1 cellular context compared by ENCODE assay signal in the genomic region with DNA sequence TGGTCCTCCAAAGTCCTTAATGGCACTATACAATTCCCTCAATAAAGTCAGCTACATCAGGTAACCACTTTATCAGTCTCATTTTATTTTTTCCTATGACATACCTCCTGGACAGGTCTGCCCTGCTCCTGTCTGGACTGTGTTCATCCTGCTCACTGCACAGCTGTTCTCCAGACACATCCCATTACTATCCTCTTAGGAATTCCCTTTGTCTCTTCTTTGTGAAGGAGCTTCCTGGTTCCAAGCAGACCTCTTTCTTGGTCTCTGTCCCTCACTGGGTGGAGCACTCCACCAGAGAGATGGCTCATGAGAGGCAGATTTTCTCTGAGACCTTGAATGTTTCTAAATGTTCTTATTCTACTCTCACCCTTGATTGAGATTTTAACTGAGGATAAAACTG.
TF ChIP-seq lines count a peak whose summit lies in the region.

No MANE protein-coding gene starts in this region.

TF ChIP-seq in SK-N-SH, 30 proteins besides CTCF, POLR2A, EP300 and RAD21 (continued from another document):
- TF ChIP-seq, protein P1, sequence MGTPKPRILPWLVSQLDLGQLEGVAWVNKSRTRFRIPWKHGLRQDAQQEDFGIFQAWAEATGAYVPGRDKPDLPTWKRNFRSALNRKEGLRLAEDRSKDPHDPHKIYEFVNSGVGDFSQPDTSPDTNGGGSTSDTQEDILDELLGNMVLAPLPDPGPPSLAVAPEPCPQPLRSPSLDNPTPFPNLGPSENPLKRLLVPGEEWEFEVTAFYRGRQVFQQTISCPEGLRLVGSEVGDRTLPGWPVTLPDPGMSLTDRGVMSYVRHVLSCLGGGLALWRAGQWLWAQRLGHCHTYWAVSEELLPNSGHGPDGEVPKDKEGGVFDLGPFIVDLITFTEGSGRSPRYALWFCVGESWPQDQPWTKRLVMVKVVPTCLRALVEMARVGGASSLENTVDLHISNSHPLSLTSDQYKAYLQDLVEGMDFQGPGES (IDR thresholded peaks at IDR 0.05; ENCODE audit: low read depth, low read length): no peak
- TF ChIP-seq GATA2 (CRISPR knock-in tag; IDR thresholded peaks at IDR 0.05): no peak
- no peak for TF ChIP-seq FOSL2 (IDR thresholded peaks at IDR 0.05; ENCODE audit: borderline replicate concordance, low read depth)
- no peak for TF ChIP-seq MXI1 (IDR thresholded peaks at IDR 0.05; ENCODE audit: low read depth, low read length)
- TF ChIP-seq, protein P2, sequence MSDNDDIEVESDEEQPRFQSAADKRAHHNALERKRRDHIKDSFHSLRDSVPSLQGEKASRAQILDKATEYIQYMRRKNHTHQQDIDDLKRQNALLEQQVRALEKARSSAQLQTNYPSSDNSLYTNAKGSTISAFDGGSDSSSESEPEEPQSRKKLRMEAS (IDR thresholded peaks at IDR 0.05; ENCODE audit: low read depth): no peak
- no peak for TF ChIP-seq SMC3 (IDR thresholded peaks at IDR 0.05; ENCODE audit: low read depth, low read length)
- TF ChIP-seq TEAD4 (IDR thresholded peaks at IDR 0.05; ENCODE audit: borderline replicate concordance, insufficient read depth): no peak
- TF ChIP-seq TAF1 (IDR thresholded peaks at IDR 0.05; ENCODE audit: borderline replicate concordance, low read depth, low read length): no peak
- TF ChIP-seq, protein P3, sequence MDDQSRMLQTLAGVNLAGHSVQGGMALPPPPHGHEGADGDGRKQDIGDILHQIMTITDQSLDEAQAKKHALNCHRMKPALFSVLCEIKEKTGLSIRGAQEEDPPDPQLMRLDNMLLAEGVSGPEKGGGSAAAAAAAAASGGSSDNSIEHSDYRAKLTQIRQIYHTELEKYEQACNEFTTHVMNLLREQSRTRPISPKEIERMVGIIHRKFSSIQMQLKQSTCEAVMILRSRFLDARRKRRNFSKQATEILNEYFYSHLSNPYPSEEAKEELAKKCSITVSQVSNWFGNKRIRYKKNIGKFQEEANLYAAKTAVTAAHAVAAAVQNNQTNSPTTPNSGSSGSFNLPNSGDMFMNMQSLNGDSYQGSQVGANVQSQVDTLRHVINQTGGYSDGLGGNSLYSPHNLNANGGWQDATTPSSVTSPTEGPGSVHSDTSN (IDR thresholded peaks at IDR 0.05): no peak
- no peak for TF ChIP-seq SIN3A (IDR thresholded peaks at IDR 0.05; ENCODE audit: borderline replicate concordance, low read depth, low read length)
- TF ChIP-seq, protein P4, sequence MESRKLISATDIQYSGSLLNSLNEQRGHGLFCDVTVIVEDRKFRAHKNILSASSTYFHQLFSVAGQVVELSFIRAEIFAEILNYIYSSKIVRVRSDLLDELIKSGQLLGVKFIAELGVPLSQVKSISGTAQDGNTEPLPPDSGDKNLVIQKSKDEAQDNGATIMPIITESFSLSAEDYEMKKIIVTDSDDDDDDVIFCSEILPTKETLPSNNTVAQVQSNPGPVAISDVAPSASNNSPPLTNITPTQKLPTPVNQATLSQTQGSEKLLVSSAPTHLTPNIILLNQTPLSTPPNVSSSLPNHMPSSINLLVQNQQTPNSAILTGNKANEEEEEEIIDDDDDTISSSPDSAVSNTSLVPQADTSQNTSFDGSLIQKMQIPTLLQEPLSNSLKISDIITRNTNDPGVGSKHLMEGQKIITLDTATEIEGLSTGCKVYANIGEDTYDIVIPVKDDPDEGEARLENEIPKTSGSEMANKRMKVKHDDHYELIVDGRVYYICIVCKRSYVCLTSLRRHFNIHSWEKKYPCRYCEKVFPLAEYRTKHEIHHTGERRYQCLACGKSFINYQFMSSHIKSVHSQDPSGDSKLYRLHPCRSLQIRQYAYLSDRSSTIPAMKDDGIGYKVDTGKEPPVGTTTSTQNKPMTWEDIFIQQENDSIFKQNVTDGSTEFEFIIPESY (IDR thresholded peaks at IDR 0.05; ENCODE audit: borderline replicate concordance, low read depth): no peak
- TF ChIP-seq, protein P5, sequence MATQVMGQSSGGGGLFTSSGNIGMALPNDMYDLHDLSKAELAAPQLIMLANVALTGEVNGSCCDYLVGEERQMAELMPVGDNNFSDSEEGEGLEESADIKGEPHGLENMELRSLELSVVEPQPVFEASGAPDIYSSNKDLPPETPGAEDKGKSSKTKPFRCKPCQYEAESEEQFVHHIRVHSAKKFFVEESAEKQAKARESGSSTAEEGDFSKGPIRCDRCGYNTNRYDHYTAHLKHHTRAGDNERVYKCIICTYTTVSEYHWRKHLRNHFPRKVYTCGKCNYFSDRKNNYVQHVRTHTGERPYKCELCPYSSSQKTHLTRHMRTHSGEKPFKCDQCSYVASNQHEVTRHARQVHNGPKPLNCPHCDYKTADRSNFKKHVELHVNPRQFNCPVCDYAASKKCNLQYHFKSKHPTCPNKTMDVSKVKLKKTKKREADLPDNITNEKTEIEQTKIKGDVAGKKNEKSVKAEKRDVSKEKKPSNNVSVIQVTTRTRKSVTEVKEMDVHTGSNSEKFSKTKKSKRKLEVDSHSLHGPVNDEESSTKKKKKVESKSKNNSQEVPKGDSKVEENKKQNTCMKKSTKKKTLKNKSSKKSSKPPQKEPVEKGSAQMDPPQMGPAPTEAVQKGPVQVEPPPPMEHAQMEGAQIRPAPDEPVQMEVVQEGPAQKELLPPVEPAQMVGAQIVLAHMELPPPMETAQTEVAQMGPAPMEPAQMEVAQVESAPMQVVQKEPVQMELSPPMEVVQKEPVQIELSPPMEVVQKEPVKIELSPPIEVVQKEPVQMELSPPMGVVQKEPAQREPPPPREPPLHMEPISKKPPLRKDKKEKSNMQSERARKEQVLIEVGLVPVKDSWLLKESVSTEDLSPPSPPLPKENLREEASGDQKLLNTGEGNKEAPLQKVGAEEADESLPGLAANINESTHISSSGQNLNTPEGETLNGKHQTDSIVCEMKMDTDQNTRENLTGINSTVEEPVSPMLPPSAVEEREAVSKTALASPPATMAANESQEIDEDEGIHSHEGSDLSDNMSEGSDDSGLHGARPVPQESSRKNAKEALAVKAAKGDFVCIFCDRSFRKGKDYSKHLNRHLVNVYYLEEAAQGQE (IDR thresholded peaks at IDR 0.05; ENCODE audit: low read depth, low read length): no peak
- no peak for TF ChIP-seq NFIC (IDR thresholded peaks at IDR 0.05; ENCODE audit: borderline replicate concordance)
- TF ChIP-seq EZH2phosphoT487 (IDR thresholded peaks at IDR 0.05; ENCODE audit: borderline replicate concordance, low read depth): no peak
- no peak for TF ChIP-seq FOXM1 (IDR thresholded peaks at IDR 0.05; ENCODE audit: low read depth)
- TF ChIP-seq, protein P6, sequence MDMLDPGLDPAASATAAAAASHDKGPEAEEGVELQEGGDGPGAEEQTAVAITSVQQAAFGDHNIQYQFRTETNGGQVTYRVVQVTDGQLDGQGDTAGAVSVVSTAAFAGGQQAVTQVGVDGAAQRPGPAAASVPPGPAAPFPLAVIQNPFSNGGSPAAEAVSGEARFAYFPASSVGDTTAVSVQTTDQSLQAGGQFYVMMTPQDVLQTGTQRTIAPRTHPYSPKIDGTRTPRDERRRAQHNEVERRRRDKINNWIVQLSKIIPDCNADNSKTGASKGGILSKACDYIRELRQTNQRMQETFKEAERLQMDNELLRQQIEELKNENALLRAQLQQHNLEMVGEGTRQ (IDR thresholded peaks at IDR 0.05; ENCODE audit: borderline replicate concordance, low read depth, low read length): no peak
- TF ChIP-seq RCOR1 (IDR thresholded peaks at IDR 0.05; ENCODE audit: low read length): no peak
- TF ChIP-seq, protein P7, sequence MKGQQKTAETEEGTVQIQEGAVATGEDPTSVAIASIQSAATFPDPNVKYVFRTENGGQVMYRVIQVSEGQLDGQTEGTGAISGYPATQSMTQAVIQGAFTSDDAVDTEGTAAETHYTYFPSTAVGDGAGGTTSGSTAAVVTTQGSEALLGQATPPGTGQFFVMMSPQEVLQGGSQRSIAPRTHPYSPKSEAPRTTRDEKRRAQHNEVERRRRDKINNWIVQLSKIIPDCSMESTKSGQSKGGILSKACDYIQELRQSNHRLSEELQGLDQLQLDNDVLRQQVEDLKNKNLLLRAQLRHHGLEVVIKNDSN (IDR thresholded peaks at IDR 0.05; ENCODE audit: borderline replicate concordance, low read depth): no peak
